In the genomic region with DNA sequence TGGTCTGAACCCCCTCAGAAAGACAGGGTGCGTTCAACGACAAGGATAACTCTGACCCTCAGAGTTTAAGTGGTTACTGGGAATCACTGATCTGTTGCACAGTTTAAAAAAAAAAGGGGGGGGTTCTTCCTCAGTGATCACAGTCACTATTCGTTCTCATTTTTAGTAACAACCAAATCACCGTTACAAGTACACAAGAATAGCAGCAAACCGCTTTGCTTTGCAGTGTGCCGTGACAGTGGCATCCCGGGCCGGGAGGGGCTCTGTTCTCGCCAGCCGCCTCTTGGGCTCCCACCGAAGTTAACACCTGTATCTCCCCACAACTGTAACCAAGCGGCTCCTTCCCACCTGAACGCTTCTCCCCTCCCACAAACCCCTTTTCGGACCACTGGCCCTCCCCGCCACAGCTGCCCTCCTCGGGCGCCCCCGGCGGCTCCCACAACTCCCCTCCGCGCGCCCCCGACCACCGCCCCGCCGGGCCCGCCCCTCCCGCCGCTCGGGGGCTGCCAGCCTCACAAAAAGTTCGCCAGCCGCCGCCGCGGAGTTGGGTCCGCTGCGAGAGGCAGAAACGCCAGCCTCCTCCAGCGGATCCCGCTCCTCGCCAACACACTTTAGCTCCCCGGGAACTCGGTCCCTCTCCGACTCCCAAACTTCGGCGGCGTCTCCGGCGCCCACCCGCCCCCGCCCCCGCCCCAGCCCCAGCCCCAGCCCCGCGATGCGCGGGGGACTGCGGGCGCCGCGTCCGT, we compare ENCODE assay signal across 8 cellular contexts. TPM values are rescaled to one million over a fixed set of nuclear protein-coding genes. Genes with fewer than 3 reads are reported as not detected.
DNase-seq lines count a peak whose midpoint lies in the region; ATAC-seq lines count a peak whose summit lies in the region.

No MANE protein-coding gene starts in this region.

- H3K9me3 ChIP-seq in mesodermal cell (ENCODE audit: control insufficient read depth, low read length), result no peaks in the 10 kb centered on the region

- WGBS in mesodermal cell (ENCODE audit: insufficient coverage in 2 of 2), 2 experiments, result 0 to 2% methylated on average over 9 to 20 of the region's 61 CpGs

- H3K4me1 ChIP-seq in mesodermal cell (ENCODE audit: control insufficient read depth, insufficient read depth, low read length, poor library complexity, severe bottlenecking), result peaks cover 9% of the 10 kb centered on the region

- ATAC-seq in GM21360 (IDR thresholded peaks at IDR 0.05; ENCODE audit: unreplicated experiment), result peak; percentile 51

- H3K27ac ChIP-seq in mesodermal cell (ENCODE audit: low read depth, low read length, severe bottlenecking), result peak overlapping the region; percentile 25

- DNase-seq in EH (ENCODE audit: low read depth), result peak; percentile 42
- DNase-seq in HT-29 (ENCODE audit: low spot score), result peak; percentile 4
- DNase-seq in activated CD4-positive, alpha-beta T cell treated with anti-CD3 and anti-CD28 coated beads for 4 hours, result peak; percentile 32 to 46
- peak; percentile 37 for DNase-seq in dermis blood vessel endothelial cell
- DNase-seq in stimulated activated CD8-positive, alpha-beta memory T cell treated with anti-CD3 and anti-CD28 coated beads, Interleukin-7, amount 100 ng/mL, for 48 hours (ENCODE audit: extremely low read depth in 1 of 2, low read depth in 1 of 2), result peak; percentile 6 to 17
- DNase-seq in NCI-H510A treated with DMSO at 0.1 percent for 48 hours (lab: John Stamatoyannopoulos, UW), result no peak

- no peaks in the 10 kb centered on the region for H3K36me3 ChIP-seq in mesodermal cell (ENCODE audit: control insufficient read depth, insufficient read depth, low read length)

- peak overlapping the region; percentile 69 for H3K4me3 ChIP-seq in mesodermal cell (ENCODE audit: extremely low read depth, insufficient read depth, low read length, poor library complexity, severe bottlenecking)

RNA-seq across cellular contexts. Expression of a gene that starts 1.2 kb away (rescaled TPM):
- total RNA-seq in HT-29 (2014; rRNA removed; shearing (Covaris generic)), result 3.4 and 4.7 TPM in 2 replicates
- 11.7 and 15.5 TPM in 2 replicates for total RNA-seq in dermis blood vessel endothelial cell
- 69.6 TPM for polyA plus RNA-seq in mesodermal cell (2013, experiment 1 of 2)
- polyA plus RNA-seq in mesodermal cell (2013, experiment 2 of 2), result 60.9 TPM
